In the genomic region with DNA sequence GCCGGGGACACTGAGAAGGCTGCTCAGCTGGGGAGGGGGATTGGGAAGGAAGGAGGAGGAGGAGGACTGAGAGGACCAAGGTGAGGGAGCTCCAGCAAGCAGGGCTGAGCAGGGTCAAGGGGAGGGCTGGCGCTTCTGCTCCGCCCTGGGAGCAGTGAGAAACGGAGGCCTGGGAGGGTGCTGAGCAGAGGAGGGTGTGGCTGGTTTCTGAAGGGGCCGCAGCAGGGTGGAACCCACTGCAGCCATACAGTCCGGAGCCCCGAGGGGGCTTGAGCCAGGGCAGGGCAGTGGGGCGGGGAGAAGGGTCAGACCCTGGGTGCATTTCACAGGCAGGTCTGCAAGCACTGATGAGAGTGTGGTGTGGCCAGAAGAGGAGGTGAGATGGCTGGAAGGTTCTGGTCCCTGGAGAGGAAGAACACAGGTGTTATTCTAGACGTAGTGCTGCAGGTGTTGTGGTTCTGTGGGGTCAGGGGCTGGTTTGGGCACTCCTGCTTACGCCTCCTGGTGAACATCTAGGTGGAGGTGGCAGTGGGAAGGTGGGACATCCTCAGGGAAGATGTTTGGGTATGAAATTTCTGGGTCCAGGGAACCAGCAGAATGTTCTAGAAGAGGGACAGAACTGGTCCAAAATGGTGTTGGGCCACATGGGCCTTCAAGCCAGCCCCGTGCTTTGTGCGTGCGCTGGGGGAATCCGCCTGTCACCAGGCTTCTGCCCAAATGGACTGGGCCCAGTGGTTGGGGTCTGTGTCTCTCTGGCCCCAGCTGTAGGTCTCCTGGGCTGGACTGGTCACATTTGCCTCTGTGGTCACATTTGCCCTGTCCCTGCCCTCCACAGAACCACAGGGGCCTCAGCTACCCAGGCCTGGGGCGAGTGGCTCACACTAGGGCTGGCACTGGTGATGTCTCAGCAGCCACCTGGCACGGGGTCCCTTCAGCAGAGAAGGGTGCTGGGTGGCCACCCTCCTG, we compare ENCODE assay signal across 15 cellular contexts.
DNase-seq lines count a peak whose midpoint lies in the region; ATAC-seq and TF ChIP-seq lines count a peak whose summit lies in the region.
"Had no signal": no experiment of that assay in that cellular context is flagged by ENCODE, and none has a peak within 500 bp of the region (broad histone marks: within the 10 kb centered on the region; RNA-seq: fewer than 3 reads in every experiment).

No MANE protein-coding gene starts in this region.

- H3K36me3 Mint-ChIP-seq in activated naive CD4-positive, alpha-beta T cell treated with anti-CD3 and anti-CD28 coated beads, Interleukin-2, amount 10 ng/mL, durations not matched to agents 7 days and 5 days = no peaks in the 10 kb centered on the region
- H3K36me3 Mint-ChIP-seq in endodermal cell (ENCODE audit: low read depth) = no peaks in the 10 kb centered on the region
- no peaks in the 10 kb centered on the region for H3K36me3 Mint-ChIP-seq in stimulated activated memory B cell treated with anti-CD40 and anti-IgM and Interleukin-4, amounts not matched to agents 10 μg/mL and 1 μg/mL and 100 μg/mL, for 72 hours

- H3K9me3 Mint-ChIP-seq in activated naive CD4-positive, alpha-beta T cell treated with anti-CD3 and anti-CD28 coated beads, Interleukin-2, amount 10 ng/mL, durations not matched to agents 7 days and 5 days = no peaks in the 10 kb centered on the region
- H3K9me3 Mint-ChIP-seq in endodermal cell = no peaks in the 10 kb centered on the region
- no peaks in the 10 kb centered on the region for H3K9me3 Mint-ChIP-seq in stimulated activated memory B cell treated with anti-CD40 and anti-IgM and Interleukin-4, amounts not matched to agents 10 μg/mL and 1 μg/mL and 100 μg/mL, for 72 hours
- H3K9me3 Mint-ChIP-seq: CD4-positive, alpha-beta T cell had no signal

- no peaks in the 10 kb centered on the region for H3K4me1 Mint-ChIP-seq in activated naive CD4-positive, alpha-beta T cell treated with anti-CD3 and anti-CD28 coated beads, Interleukin-2, amount 10 ng/mL, durations not matched to agents 7 days and 5 days
- H3K4me1 Mint-ChIP-seq in endodermal cell = peaks cover 2% of the 10 kb centered on the region
- H3K4me1 Mint-ChIP-seq in stimulated activated memory B cell treated with anti-CD40 and anti-IgM and Interleukin-4, amounts not matched to agents 10 μg/mL and 1 μg/mL and 100 μg/mL, for 72 hours = no peaks in the 10 kb centered on the region
- H3K4me1 Mint-ChIP-seq: B cell had no signal

- H3K9ac ChIP-seq in endodermal cell (ENCODE audit: extremely low read depth, low read length, poor library complexity, severe bottlenecking) = no peak overlapping the region

- no peak overlapping the region for H3K27ac ChIP-seq in endodermal cell (ENCODE audit: low read depth, low read length)

- peak; percentile 4 for DNase-seq in activated naive CD4-positive, alpha-beta T cell treated with anti-CD3 and anti-CD28 coated beads, Interleukin-2, amount 10 ng/mL, durations not matched to agents 7 days and 5 days
- DNase-seq in activated naive CD4-positive, alpha-beta T cell (lab: John Stamatoyannopoulos, UW) = no peak
- peak; percentile 33 for DNase-seq in endodermal cell
- DNase-seq in omental fat pad (ENCODE audit: low spot score) = peak; percentile 14
- no peak for DNase-seq in medulla oblongata (ENCODE audit: extremely low spot score)
- DNase-seq in NOMO-1 treated with dmso at 0.1 percent for 144 hours (lab: John Stamatoyannopoulos, UW; ENCODE audit: unreplicated experiment) = no peak
- DNase-seq: C1 segment of cervical spinal cord; Calu3; CD4-positive, alpha-beta T cell; DMS79; IMR-90 had no signal

- H3K27ac Mint-ChIP-seq in activated naive CD4-positive, alpha-beta T cell treated with anti-CD3 and anti-CD28 coated beads, Interleukin-2, amount 10 ng/mL, durations not matched to agents 7 days and 5 days = no peak overlapping the region
- no peak overlapping the region for H3K27ac Mint-ChIP-seq in endodermal cell
- no peak overlapping the region for H3K27ac Mint-ChIP-seq in stimulated activated memory B cell treated with anti-CD40 and anti-IgM and Interleukin-4, amounts not matched to agents 10 μg/mL and 1 μg/mL and 100 μg/mL, for 72 hours
- H3K27ac Mint-ChIP-seq: B cell; CD4-positive, alpha-beta T cell had no signal

- peaks cover 7% of the 10 kb centered on the region for H3K27me3 Mint-ChIP-seq in activated naive CD4-positive, alpha-beta T cell treated with anti-CD3 and anti-CD28 coated beads, Interleukin-2, amount 10 ng/mL, durations not matched to agents 7 days and 5 days
- no peaks in the 10 kb centered on the region for H3K27me3 Mint-ChIP-seq in endodermal cell (ENCODE audit: insufficient read depth)
- peaks cover 8% of the 10 kb centered on the region for H3K27me3 Mint-ChIP-seq in stimulated activated memory B cell treated with anti-CD40 and anti-IgM and Interleukin-4, amounts not matched to agents 10 μg/mL and 1 μg/mL and 100 μg/mL, for 72 hours
- H3K27me3 Mint-ChIP-seq: B cell; CD4-positive, alpha-beta T cell had no signal

- H3K4me3 ChIP-seq in endodermal cell (ENCODE audit: low read length) = no peak overlapping the region
- H3K4me3 ChIP-seq: GM12878 had no signal

- TF ChIP-seq CTCF in endodermal cell (conservative IDR thresholded peaks at IDR 0.05) (no peak), omental fat pad (IDR thresholded peaks at IDR 0.05) (no peak)

- no peaks in the 10 kb centered on the region for H3K4me1 ChIP-seq in endodermal cell (ENCODE audit: control insufficient read depth, insufficient read depth, low read length)

- CTCF ChIA-PET in activated naive CD4-positive, alpha-beta T cell treated with anti-CD3 and anti-CD28 coated beads, Interleukin-2, amount 10 ng/mL, durations not matched to agents 7 days and 5 days (lab: Charles Lee) = no interaction called here

- H3K4me3 Mint-ChIP-seq in activated naive CD4-positive, alpha-beta T cell treated with anti-CD3 and anti-CD28 coated beads, Interleukin-2, amount 10 ng/mL, durations not matched to agents 7 days and 5 days = no peak overlapping the region
- no peak overlapping the region for H3K4me3 Mint-ChIP-seq in endodermal cell
- H3K4me3 Mint-ChIP-seq in stimulated activated memory B cell treated with anti-CD40 and anti-IgM and Interleukin-4, amounts not matched to agents 10 μg/mL and 1 μg/mL and 100 μg/mL, for 72 hours = no peak overlapping the region
- H3K4me3 Mint-ChIP-seq: B cell; CD4-positive, alpha-beta T cell had no signal

- no peaks in the 10 kb centered on the region for H3K27me3 ChIP-seq in endodermal cell (ENCODE audit: control insufficient read depth, insufficient read depth, low read length, poor library complexity, severe bottlenecking)

- H3K36me3 ChIP-seq in endodermal cell (ENCODE audit: control insufficient read depth, insufficient read depth, low read length) = no peaks in the 10 kb centered on the region

- ATAC-seq in omental fat pad (ENCODE audit: low FRiP score) (no peak), GM19351 (IDR thresholded peaks at IDR 0.05; ENCODE audit: unreplicated experiment) (no peak)
- peak; percentile 11 for ATAC-seq in stimulated activated memory B cell treated with anti-CD40 and anti-IgM and Interleukin-4, amounts not matched to agents 10 μg/mL and 1 μg/mL and 100 μg/mL, for 72 hours
- ATAC-seq: GM12878 had no signal

- no peaks in the 10 kb centered on the region for H3K9me3 ChIP-seq in endodermal cell (ENCODE audit: control insufficient read depth, low read length)

- 93% methylated on average over 10 to 16 of the region's 16 CpGs for whole genome bisulfite sequencing in endodermal cell (ENCODE audit: insufficient coverage in 1 of 2, insufficient read length in 1 of 2), 2 experiments

Comparison
In these comparisons a context has a peak if more than half of its experiments do, and no peak if none do; other contexts are left out.
1. DNase-seq: peak in activated naive CD4-positive, alpha-beta T cell treated with anti-CD3 and anti-CD28 coated beads, Interleukin-2, amount 10 ng/mL, durations not matched to agents 7 days and 5 days (single experiment), endodermal cell (single experiment) and omental fat pad (single experiment); none in activated naive CD4-positive, alpha-beta T cell (0 of 4), medulla oblongata (single experiment) and NOMO-1 treated with dmso at 0.1 percent for 144 hours (single experiment).